Comparison of ENCODE assay signal across 20 cellular contexts in the genomic region with DNA sequence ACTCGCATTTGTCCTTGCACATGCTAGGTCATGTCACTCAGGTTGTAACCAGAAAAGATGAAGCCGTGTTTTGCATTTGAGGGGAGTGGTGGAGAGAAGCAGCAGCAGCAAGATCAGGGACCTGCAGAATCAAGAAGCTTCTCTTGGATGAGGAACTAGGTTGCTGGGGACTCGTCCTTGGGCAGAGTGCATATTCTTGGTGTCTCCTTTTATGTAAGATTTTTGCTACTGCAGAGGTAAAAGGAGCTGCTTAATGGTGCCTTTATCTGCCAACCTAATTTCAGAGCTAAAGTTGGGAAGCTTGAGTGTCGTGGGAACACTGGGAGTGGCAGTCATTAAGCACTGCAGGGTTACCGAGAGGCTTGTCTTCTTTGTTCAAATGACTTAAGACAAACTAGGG.
"Had no signal": no experiment of that assay in that cellular context is flagged by ENCODE, and none has a peak within 500 bp of the region (broad histone marks: within the 10 kb centered on the region; RNA-seq: fewer than 3 reads in every experiment).

No MANE protein-coding gene starts in this region.

- H3K36me3 ChIP-seq: gastrocnemius medialis, left ventricle myocardium inferior, right atrium auricular region, suprapubic skin, tibial artery, upper lobe of right lung, vagina had no signal

- DNase-seq: cortex of kidney; effector CD8-positive, alpha-beta T cell; gastrocnemius medialis; kidney; left cardiac atrium; left ventricle myocardium inferior; naive B cell; posterior cingulate gyrus; stimulated activated CD4-positive, alpha-beta T cell treated with anti-CD3 and anti-CD28 coated beads, Interleukin-4, amount 100 ng/mL, for 1 hour; stimulated activated CD8-positive, alpha-beta memory T cell treated with anti-CD3 and anti-CD28 coated beads, Interleukin-4, amount 100 ng/mL, for 48 hours; stimulated activated naive CD8-positive, alpha-beta T cell treated with anti-CD3 and anti-CD28 coated beads, Interleukin-15, Interleukin-2, amounts not matched to agents 100 U/mL and 50 U/mL, for 24 hours; tibial artery; upper lobe of right lung had no signal

- H3K4me1 ChIP-seq: gastrocnemius medialis, suprapubic skin, upper lobe of right lung, vagina had no signal

- ATAC-seq: gastrocnemius medialis; stimulated activated effector memory CD8-positive, alpha-beta T cell treated with anti-CD3 and anti-CD28 coated beads, Interleukin-12 subunit alpha, Interleukin-12 subunit beta, amount 100 ng/mL, for 72 hours; stimulated activated naive CD8-positive, alpha-beta T cell treated with anti-CD3 and anti-CD28 coated beads, Interleukin-15, Interleukin-2, amounts not matched to agents 100 U/mL and 50 U/mL, for 24 hours had no signal

- H3K27ac ChIP-seq: dorsolateral prefrontal cortex, gastrocnemius medialis, left ventricle myocardium inferior, suprapubic skin, tibial artery, upper lobe of right lung, vagina had no signal

- H3K4me3 ChIP-seq: dorsolateral prefrontal cortex, gastrocnemius medialis, left ventricle myocardium inferior, lung, right atrium auricular region, smooth muscle cell, suprapubic skin, tibial artery, upper lobe of right lung, vagina had no signal

- H3K27me3 ChIP-seq: gastrocnemius medialis, right atrium auricular region, suprapubic skin, tibial artery, upper lobe of right lung, vagina had no signal

- H3K9me3 ChIP-seq: gastrocnemius medialis, left ventricle myocardium inferior, right atrium auricular region, suprapubic skin, tibial artery, upper lobe of right lung, vagina had no signal
